ENCODE assay signal across 12 cellular contexts in genomic region chr13:40651866-40652587, GRCh38. TPM values are rescaled to one million over a fixed set of nuclear protein-coding genes. Genes with fewer than 3 reads are reported as not detected.
DNase-seq lines count a peak whose midpoint lies in the region; ATAC-seq and TF ChIP-seq lines count a peak whose summit lies in the region.
"Had no signal": no experiment of that assay in that cellular context is flagged by ENCODE, and none has a peak within 500 bp of the region (broad histone marks: within the 10 kb centered on the region; RNA-seq: fewer than 3 reads in every experiment).

No MANE protein-coding gene starts in this region.

- 69 to 81% methylated on average over 10 to 14 of the region's 14 CpGs for WGBS in transverse colon (ENCODE audit: low coverage in 1 of 2), 2 donors

- TF ChIP-seq POLR2A in transverse colon (IDR thresholded peaks at IDR 0.05), result no peak

- intact Hi-C loops in CD4-positive, alpha-beta memory T cell (cut with micrococcal nuclease), result no loop called here
- intact Hi-C loops in transverse colon (cut with DNase I; ENCODE audit: low total_unique reads), result no loop called here

- no peak overlapping the region for H3K27ac ChIP-seq in CD4-positive, alpha-beta memory T cell (ENCODE audit: low read depth, low read length)
- H3K27ac ChIP-seq in transverse colon, result no peak overlapping the region

- H3K36me3 Mint-ChIP-seq in CD4-positive, alpha-beta memory T cell, result peaks cover 0 to 2% of the 10 kb centered on the region in 2 donors
- peaks cover 16% of the 10 kb centered on the region for H3K36me3 Mint-ChIP-seq in activated naive CD8-positive, alpha-beta T cell treated with anti-CD3 and anti-CD28 coated beads, Interleukin-2, amount 10 ng/mL, durations not matched to agents 7 days and 5 days
- H3K36me3 Mint-ChIP-seq: immature natural killer cell had no signal

- no peaks in the 10 kb centered on the region for H3K27me3 Mint-ChIP-seq in CD4-positive, alpha-beta memory T cell
- H3K27me3 Mint-ChIP-seq in activated naive CD8-positive, alpha-beta T cell treated with anti-CD3 and anti-CD28 coated beads, Interleukin-2, amount 10 ng/mL, durations not matched to agents 7 days and 5 days, result no peaks in the 10 kb centered on the region
- H3K27me3 Mint-ChIP-seq: dendritic cell treated with granulocyte-macrophage colony-stimulating factor and Interleukin-4, amounts not matched to agents 40 ng/mL and 50 ng/mL, for 4 days had no signal

- H3K4me1 Mint-ChIP-seq in CD4-positive, alpha-beta memory T cell, result peaks cover 64 to 99% (median 87%) of the 10 kb centered on the region in 4 donors
- H3K4me1 Mint-ChIP-seq in activated naive CD8-positive, alpha-beta T cell treated with anti-CD3 and anti-CD28 coated beads, Interleukin-2, amount 10 ng/mL, durations not matched to agents 7 days and 5 days, result peaks cover 74% of the 10 kb centered on the region

- peak overlapping the region; percentile 82 to 95 (median 88) for H3K27ac Mint-ChIP-seq in CD4-positive, alpha-beta memory T cell
- H3K27ac Mint-ChIP-seq in activated naive CD8-positive, alpha-beta T cell treated with anti-CD3 and anti-CD28 coated beads, Interleukin-2, amount 10 ng/mL, durations not matched to agents 7 days and 5 days, result peak overlapping the region; percentile 84

- in situ Hi-C loops in transverse colon (cut with MboI; ENCODE audit: low pct_ligation_motif_present in 1 of 4, low pct_unique_long_range_greater_than_20kb in 1 of 4, low sequenced_read_pairs in 3 of 4), result loop anchor here in 1 of 4 donors (25.0 kb wide), 1 partner anchor 240 kb away; no protein-coding TSS in a partner anchor

- no peak for DNase-seq in CD4-positive, alpha-beta memory T cell
- DNase-seq in activated naive CD8-positive, alpha-beta T cell treated with anti-CD3 and anti-CD28 coated beads, Interleukin-2, amount 10 ng/mL, durations not matched to agents 7 days and 5 days, result no peak
- DNase-seq in transverse colon (no peak), RPMI8226 (no peak), T-helper 9 cell (no peak)
- no peak for DNase-seq in effector CD8-positive, alpha-beta T cell (lab: John Stamatoyannopoulos, UW)
- DNase-seq: Calu3, immature natural killer cell had no signal

- peaks cover 97% of the 10 kb centered on the region for H3K4me1 ChIP-seq in CD4-positive, alpha-beta memory T cell (ENCODE audit: insufficient read depth, low read length)
- H3K4me1 ChIP-seq in transverse colon, result peaks cover 28 to 55% (median 48%) of the 10 kb centered on the region in 4 donors

- CTCF ChIA-PET in CD4-positive, alpha-beta memory T cell (lab: Charles Lee; ENCODE audit: partially characterized antibody), result interaction anchor here (1.1 to 2.2 kb wide), 5 partner anchors 12 to 583 kb away, joined by 3 to 7 read pairs (median 4); no protein-coding TSS in a partner anchor

- no peaks in the 10 kb centered on the region for H3K9me3 Mint-ChIP-seq in CD4-positive, alpha-beta memory T cell
- H3K9me3 Mint-ChIP-seq in activated naive CD8-positive, alpha-beta T cell treated with anti-CD3 and anti-CD28 coated beads, Interleukin-2, amount 10 ng/mL, durations not matched to agents 7 days and 5 days, result peaks cover 1% of the 10 kb centered on the region
- H3K9me3 Mint-ChIP-seq: dendritic cell treated with granulocyte-macrophage colony-stimulating factor and Interleukin-4, amounts not matched to agents 40 ng/mL and 50 ng/mL, for 4 days; immature natural killer cell had no signal

- TF ChIP-seq EP300 in transverse colon (IDR thresholded peaks at IDR 0.05; ENCODE audit: low read depth), result no peak

- POLR2A ChIA-PET in CD4-positive, alpha-beta memory T cell (lab: Charles Lee; ENCODE audit: partially characterized antibody), result interaction anchor here (0.6 to 2.7 kb wide), 8 partner anchors 10 to 685 kb away, joined by 3 to 39 read pairs (median 4); no protein-coding TSS in a partner anchor
- POLR2A ChIA-PET in activated naive CD8-positive, alpha-beta T cell treated with anti-CD3 and anti-CD28 coated beads, Interleukin-2, amount 10 ng/mL, durations not matched to agents 7 days and 5 days (lab: Charles Lee), result interaction anchor here (2.4 kb wide), 1 partner anchor 13 kb away, joined by 9 read pairs; no protein-coding TSS in a partner anchor

- H3K36me3 ChIP-seq in CD4-positive, alpha-beta memory T cell (ENCODE audit: insufficient read depth, low read length), result no peaks in the 10 kb centered on the region
- no peaks in the 10 kb centered on the region for H3K36me3 ChIP-seq in transverse colon

- no peaks in the 10 kb centered on the region for H3K9me3 ChIP-seq in CD4-positive, alpha-beta memory T cell (ENCODE audit: control insufficient read depth in 1 of 2, low read length in 2 of 2)
- H3K9me3 ChIP-seq in transverse colon, result no peaks in the 10 kb centered on the region

- peak overlapping the region in 1 of 2 donors; percentile 29 for H3K4me3 ChIP-seq in CD4-positive, alpha-beta memory T cell (ENCODE audit: low read length in 2 of 2)
- H3K4me3 ChIP-seq in transverse colon, result no peak overlapping the region

- no peaks in the 10 kb centered on the region for H3K27me3 ChIP-seq in CD4-positive, alpha-beta memory T cell (ENCODE audit: insufficient read depth, low read length)
- no peaks in the 10 kb centered on the region for H3K27me3 ChIP-seq in transverse colon

- no peak for TF ChIP-seq CTCF in transverse colon (IDR thresholded peaks at IDR 0.05)

- H3K4me3 Mint-ChIP-seq in CD4-positive, alpha-beta memory T cell, result peak overlapping the region; percentile 69 to 88 (median 80)
- H3K4me3 Mint-ChIP-seq in activated naive CD8-positive, alpha-beta T cell treated with anti-CD3 and anti-CD28 coated beads, Interleukin-2, amount 10 ng/mL, durations not matched to agents 7 days and 5 days, result peak overlapping the region; percentile 82
- H3K4me3 Mint-ChIP-seq: dendritic cell treated with granulocyte-macrophage colony-stimulating factor and Interleukin-4, amounts not matched to agents 40 ng/mL and 50 ng/mL, for 4 days had no signal

- ATAC-seq in GM19043 (IDR thresholded peaks at IDR 0.05; ENCODE audit: low read depth, unreplicated experiment) (peak; percentile 44), HG03066 (IDR thresholded peaks at IDR 0.05; ENCODE audit: low read depth, unreplicated experiment) (peak; percentile 42)
- ATAC-seq in activated naive CD8-positive, alpha-beta T cell treated with anti-CD3 and anti-CD28 coated beads, Interleukin-2, amount 10 ng/mL, durations not matched to agents 7 days and 5 days (ENCODE audit: low read depth), result no peak
- ATAC-seq: Panc1 had no signal

RNA-seq across cellular contexts. Expression of gene FOXO1, which starts 14.4 kb away (rescaled TPM):
- total RNA-seq in CD4-positive, alpha-beta memory T cell, result 10 to 100 TPM; 68.0 to 68.4 TPM
- 10 to 100 TPM; 35.2 to 72.3 TPM for polyA plus RNA-seq in CD4-positive, alpha-beta memory T cell
- 10 to 100 TPM; 36.7 to 39.8 TPM for total RNA-seq in activated naive CD8-positive, alpha-beta T cell treated with anti-CD3 and anti-CD28 coated beads, Interleukin-2, amount 10 ng/mL, durations not matched to agents 7 days and 5 days
- total RNA-seq in transverse colon, result 10 to 100 TPM; 19.1 to 48.9 (median 38.3) TPM
